In genomic region chrX:34584781-34585180, GRCh38 we compare ENCODE assay signal across 17 cellular contexts.
DNase-seq lines count a peak whose midpoint lies in the region; ATAC-seq, FAIRE-seq and TF ChIP-seq lines count a peak whose summit lies in the region.
"Had no signal": no experiment of that assay in that cellular context is flagged by ENCODE, and none has a peak within 500 bp of the region (broad histone marks: within the 10 kb centered on the region; RNA-seq: fewer than 3 reads in every experiment).

No MANE protein-coding gene starts in this region.

- POLR2A ChIA-PET in endothelial cell of umbilical vein (lab: Charles Lee): interaction anchor here (1.1 kb wide), 1 partner anchor 71 kb away, joined by 6 read pairs; no protein-coding TSS in a partner anchor
- POLR2A ChIA-PET in naive thymus-derived CD4-positive, alpha-beta T cell (lab: Charles Lee): no interaction called here

- CTCF ChIA-PET in endothelial cell of umbilical vein (lab: Charles Lee): interaction anchor here (1.1 to 2.3 kb wide), 3 partner anchors 54 to 243 kb away, joined by 3 to 8 read pairs (median 3); no protein-coding TSS in a partner anchor
- CTCF ChIA-PET in naive thymus-derived CD4-positive, alpha-beta T cell (lab: Charles Lee): no interaction called here

- no peaks in the 10 kb centered on the region for H3K9me3 ChIP-seq in SJCRH30 (replicated peaks)
- H3K9me3 ChIP-seq in endothelial cell of umbilical vein (replicated peaks; ENCODE audit: control insufficient read depth, insufficient read depth, low read length): no peaks in the 10 kb centered on the region
- H3K9me3 ChIP-seq in neural cell (ENCODE audit: low read length): no peaks in the 10 kb centered on the region
- H3K9me3 ChIP-seq in WERI-Rb-1 (ENCODE audit: severe bottlenecking): no peaks in the 10 kb centered on the region
- no peaks in the 10 kb centered on the region for H3K9me3 ChIP-seq in naive thymus-derived CD4-positive, alpha-beta T cell (ENCODE audit: control insufficient read depth in 2 of 3, low read length in 3 of 3)
- H3K9me3 ChIP-seq: Caco-2 had no signal

- intact Hi-C loops in endothelial cell of umbilical vein (cut with micrococcal nuclease): loop anchor here (1.0 to 5.0 kb wide), 5 partner anchors 22 to 372 kb away; no protein-coding TSS in a partner anchor
- intact Hi-C loops in naive thymus-derived CD4-positive, alpha-beta T cell (cut with micrococcal nuclease): no loop called here

- FAIRE-seq in endothelial cell of umbilical vein (lab: Jason Lieb, UNC): no peak
- FAIRE-seq: A204.1, GM12878, GM18507 had no signal

- no peak overlapping the region for H3K27ac Mint-ChIP-seq in GM23338
- no peak overlapping the region for H3K27ac Mint-ChIP-seq in naive thymus-derived CD4-positive, alpha-beta T cell
- H3K27ac Mint-ChIP-seq: CD14-positive monocyte; CD8-positive, alpha-beta T cell had no signal

- H2AFZ ChIP-seq in GM23338: peak overlapping the region; percentile 28; the same call in 1 of the 2 replicates
- peak overlapping the region; percentile 17 for H2AFZ ChIP-seq in endothelial cell of umbilical vein (ENCODE audit: low read depth, low read length)
- H2AFZ ChIP-seq in neural cell (ENCODE audit: low read depth, low read length): no peak overlapping the region

- H3K27me3 Mint-ChIP-seq in GM23338 (ENCODE audit: insufficient read depth, low read depth, poor library complexity): peaks cover 3% of the 10 kb centered on the region
- no peaks in the 10 kb centered on the region for H3K27me3 Mint-ChIP-seq in naive thymus-derived CD4-positive, alpha-beta T cell

- peaks cover 23% of the 10 kb centered on the region; the same call in 2 of the 3 replicates for H3K4me1 Mint-ChIP-seq in GM23338
- no peaks in the 10 kb centered on the region for H3K4me1 Mint-ChIP-seq in naive thymus-derived CD4-positive, alpha-beta T cell
- H3K4me1 Mint-ChIP-seq: CD14-positive monocyte had no signal

- no peaks in the 10 kb centered on the region for H3K9me1 ChIP-seq in endothelial cell of umbilical vein (replicated peaks; ENCODE audit: control insufficient read depth, extremely low read depth, insufficient read depth, low read length)

- TF ChIP-seq POLR2A in endothelial cell of umbilical vein (IDR thresholded peaks at IDR 0.05; ENCODE audit: low read depth, low read length): no peak

- TF ChIP-seq EP300 in neural cell (conservative IDR thresholded peaks at IDR 0.05; ENCODE audit: poor library complexity, severe bottlenecking): no peak

- H3K9ac ChIP-seq in endothelial cell of umbilical vein (replicated peaks; ENCODE audit: extremely low read depth, insufficient read depth, low read length) (peak overlapping the region; percentile 79), neural cell (ENCODE audit: low read length) (no peak overlapping the region)

- no peaks in the 10 kb centered on the region for H3F3A ChIP-seq in GM23338 (replicated peaks; ENCODE audit: low read depth)
- H3F3A ChIP-seq in neural cell (ENCODE audit: insufficient read depth, low read length, poor library complexity, severe bottlenecking): no peaks in the 10 kb centered on the region

- TF ChIP-seq RAD21 in neural cell (conservative IDR thresholded peaks at IDR 0.05): no peak

- no peaks in the 10 kb centered on the region for H3K9me3 Mint-ChIP-seq in GM23338
- peaks cover 0 to 15% (median 5%) of the 10 kb centered on the region in 11 donors for H3K9me3 Mint-ChIP-seq in naive thymus-derived CD4-positive, alpha-beta T cell

- H3K4me2 ChIP-seq in GM23338: no peak overlapping the region
- H3K4me2 ChIP-seq in endothelial cell of umbilical vein (ENCODE audit: insufficient read depth, low read length): peak overlapping the region; percentile 75
- no peak overlapping the region for H3K4me2 ChIP-seq in neural cell (ENCODE audit: low read length)

- H4K20me1 ChIP-seq in GM23338 (replicated peaks; ENCODE audit: insufficient read depth) (no peaks in the 10 kb centered on the region), endothelial cell of umbilical vein (replicated peaks; ENCODE audit: control insufficient read depth, extremely low read depth, insufficient read depth, low read length) (no peaks in the 10 kb centered on the region), neural cell (ENCODE audit: insufficient read depth) (no peaks in the 10 kb centered on the region)

- no peak overlapping the region for H3K4me3 Mint-ChIP-seq in GM23338
- H3K4me3 Mint-ChIP-seq in naive thymus-derived CD4-positive, alpha-beta T cell: no peak overlapping the region
- H3K4me3 Mint-ChIP-seq: CD14-positive monocyte; CD8-positive, alpha-beta T cell had no signal

- no peaks in the 10 kb centered on the region for H3K36me3 ChIP-seq in GM23338 (ENCODE audit: insufficient read depth)
- H3K36me3 ChIP-seq in SJCRH30: no peaks in the 10 kb centered on the region
- H3K36me3 ChIP-seq in endothelial cell of umbilical vein (ENCODE audit: control insufficient read depth in 2 of 2, extremely low read depth in 1 of 2, insufficient read depth in 2 of 2, low read length in 2 of 2): no peaks in the 10 kb centered on the region
- no peaks in the 10 kb centered on the region for H3K36me3 ChIP-seq in neural cell (ENCODE audit: insufficient read depth, low read length)
- no peaks in the 10 kb centered on the region for H3K36me3 ChIP-seq in WERI-Rb-1
- no peaks in the 10 kb centered on the region for H3K36me3 ChIP-seq in naive thymus-derived CD4-positive, alpha-beta T cell (ENCODE audit: control insufficient read depth in 2 of 3, insufficient read depth in 3 of 3, low read length in 3 of 3)

- H3K27ac ChIP-seq in GM23338 (ENCODE audit: low read depth) (no peak overlapping the region), SJCRH30 (peak overlapping the region; percentile 78), endothelial cell of umbilical vein (ENCODE audit: insufficient read depth, low read depth, low read length) (peak overlapping the region; percentile 87), neural cell (ENCODE audit: low read length) (peak overlapping the region; percentile 55), WERI-Rb-1 (no peak overlapping the region)
- H3K27ac ChIP-seq in naive thymus-derived CD4-positive, alpha-beta T cell (ENCODE audit: low read depth, low read length): no peak overlapping the region
- H3K27ac ChIP-seq: HL-60 had no signal

- ATAC-seq in GM23338 (no peak), GM18517 (IDR thresholded peaks at IDR 0.05; ENCODE audit: unreplicated experiment) (no peak)
- no peak for ATAC-seq in naive thymus-derived CD4-positive, alpha-beta T cell
- ATAC-seq: CD8-positive, alpha-beta T cell; GM12878 had no signal

- peaks cover 27% of the 10 kb centered on the region for H3K4me1 ChIP-seq in GM23338 (ENCODE audit: insufficient read depth)
- no peaks in the 10 kb centered on the region; the same call in 1 of the 2 replicates for H3K4me1 ChIP-seq in SJCRH30
- H3K4me1 ChIP-seq in endothelial cell of umbilical vein (ENCODE audit: control insufficient read depth, extremely low read depth, insufficient read depth, low read length): peaks cover 30% of the 10 kb centered on the region
- H3K4me1 ChIP-seq in naive thymus-derived CD4-positive, alpha-beta T cell (ENCODE audit: control insufficient read depth in 2 of 2, insufficient read depth in 2 of 2, low read length in 2 of 2): no peaks in the 10 kb centered on the region
- H3K4me1 ChIP-seq: Caco-2 had no signal

- no peaks in the 10 kb centered on the region for H3K27me3 ChIP-seq in GM23338 (ENCODE audit: insufficient read depth)
- no peaks in the 10 kb centered on the region for H3K27me3 ChIP-seq in SJCRH30
- no peaks in the 10 kb centered on the region for H3K27me3 ChIP-seq in endothelial cell of umbilical vein (ENCODE audit: control insufficient read depth in 2 of 2, insufficient read depth in 2 of 2, low read length in 2 of 2)
- H3K27me3 ChIP-seq in neural cell (ENCODE audit: insufficient read depth, low read depth, low read length): no peaks in the 10 kb centered on the region
- H3K27me3 ChIP-seq in WERI-Rb-1 (ENCODE audit: insufficient read depth, low read depth, severe bottlenecking): peaks cover 8% of the 10 kb centered on the region
- no peaks in the 10 kb centered on the region for H3K27me3 ChIP-seq in naive thymus-derived CD4-positive, alpha-beta T cell (ENCODE audit: control insufficient read depth in 2 of 2, insufficient read depth in 2 of 2, low read length in 2 of 2)

- dilution Hi-C loops in endothelial cell of umbilical vein (cut with MboI; ENCODE audit: extremely low pct_ligation_motif_present, low sequenced_read_pairs): no loop called here

- no peaks in the 10 kb centered on the region for H3K79me2 ChIP-seq in GM23338 (replicated peaks; ENCODE audit: insufficient read depth)
- H3K79me2 ChIP-seq in endothelial cell of umbilical vein (ENCODE audit: control insufficient read depth, insufficient read depth, low read length): no peaks in the 10 kb centered on the region
- no peaks in the 10 kb centered on the region for H3K79me2 ChIP-seq in neural cell (replicated peaks; ENCODE audit: insufficient read depth, low read length)

- peaks cover 9% of the 10 kb centered on the region; the same call in 2 of the 3 replicates for H3K36me3 Mint-ChIP-seq in GM23338 (ENCODE audit: low read depth)
- no peaks in the 10 kb centered on the region for H3K36me3 Mint-ChIP-seq in naive thymus-derived CD4-positive, alpha-beta T cell
- H3K36me3 Mint-ChIP-seq: CD14-positive monocyte; CD8-positive, alpha-beta T cell had no signal

- DNase-seq in GM23338 (ENCODE audit: low spot score): no peak
- peak in 1 of 2 experiments; percentile 8 for DNase-seq in SJCRH30
- DNase-seq in endothelial cell of umbilical vein (ENCODE audit: low read depth, low spot score): peak; percentile 74
- DNase-seq in WERI-Rb-1: no peak
- no peak for DNase-seq in naive thymus-derived CD4-positive, alpha-beta T cell
- DNase-seq in NCI-H2196 treated with DMSO at 0.1 percent for 48 hours (lab: John Stamatoyannopoulos, UW; ENCODE audit: unreplicated experiment): no peak
- DNase-seq: Caco-2; CD8-positive, alpha-beta T cell; DMS 273 treated with DMSO at 0.1 percent for 48 hours; HCEC 1CT had no signal

- H3K9me2 ChIP-seq in GM23338 (ENCODE audit: insufficient read depth) (no peaks in the 10 kb centered on the region), neural cell (ENCODE audit: insufficient read depth, low read length) (no peaks in the 10 kb centered on the region)

- H3K4me3 ChIP-seq in GM23338 (no peak overlapping the region), SJCRH30 (peak overlapping the region; percentile 45), endothelial cell of umbilical vein (replicated peaks in 1 of 3; ENCODE audit: insufficient read depth in 1 of 3, low read depth in 1 of 3, low read length in 3 of 3) (no peak overlapping the region), neural cell (ENCODE audit: low read length) (peak overlapping the region; percentile 31), WERI-Rb-1 (ENCODE audit: low read depth, low read length) (no peak overlapping the region)
- H3K4me3 ChIP-seq in naive thymus-derived CD4-positive, alpha-beta T cell (ENCODE audit: low read length): no peak overlapping the region
- H3K4me3 ChIP-seq: GM12878 had no signal

- no TSS peak for BruUV-seq in endothelial cell of umbilical vein (replicated peaks; lab: Mats Ljungman, UMichigan)

- TF ChIP-seq CTCF in GM23338 (conservative IDR thresholded peaks at IDR 0.05; ENCODE audit: low read depth in 2 of 2): no peak
- TF ChIP-seq CTCF in endothelial cell of umbilical vein (IDR thresholded peaks at IDR 0.05; ENCODE audit: extremely low read depth in 1 of 2, insufficient read depth in 1 of 2, low read depth in 1 of 2, low read length in 2 of 2): no peak
- no peak for TF ChIP-seq CTCF in neural cell (IDR thresholded peaks at IDR 0.05; ENCODE audit: poor library complexity, severe bottlenecking)
- TF ChIP-seq CTCF in WERI-Rb-1 (IDR thresholded peaks at IDR 0.05; ENCODE audit: low read depth, low read length): no peak

Comparison
In these comparisons a context has a peak if more than half of its experiments do, and no peak if none do; other contexts are left out.
1. H3K27ac ChIP-seq: peak in SJCRH30 (single experiment), endothelial cell of umbilical vein (single experiment) and neural cell (single experiment); none in GM23338 (single experiment), WERI-Rb-1 (single experiment) and naive thymus-derived CD4-positive, alpha-beta T cell (single experiment).
2. H3K4me3 ChIP-seq: peak in SJCRH30 (single experiment) and neural cell (single experiment); none in GM23338 (single experiment), endothelial cell of umbilical vein (0 of 3), WERI-Rb-1 (single experiment) and naive thymus-derived CD4-positive, alpha-beta T cell (single experiment).